Comparison of ENCODE assay signal across 13 cellular contexts in the genomic region with DNA sequence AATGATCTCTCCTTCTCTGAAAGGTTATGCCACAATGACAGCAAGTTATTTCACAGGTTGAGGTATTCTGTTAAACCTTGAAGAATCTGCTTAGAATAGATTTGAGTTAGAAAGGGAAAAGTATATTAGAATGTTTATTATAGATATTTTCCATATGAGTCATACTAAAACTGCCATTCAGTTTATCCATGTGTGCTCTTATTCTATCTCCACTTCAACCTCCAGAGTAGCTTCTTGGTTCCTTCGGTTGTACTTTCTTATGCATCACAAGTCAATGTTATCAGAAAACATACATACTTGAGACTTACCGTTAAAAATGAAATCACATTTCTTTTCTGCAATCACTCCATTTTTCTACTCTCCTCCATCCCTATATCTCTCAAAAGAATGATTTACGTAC.
"Had no signal": no experiment of that assay in that cellular context is flagged by ENCODE, and none has a peak within 500 bp of the region (broad histone marks: within the 10 kb centered on the region; RNA-seq: fewer than 3 reads in every experiment).

No MANE protein-coding gene starts in this region.

- ATAC-seq: effector memory CD8-positive, alpha-beta T cell; stimulated activated memory B cell treated with anti-CD40 and anti-IgM and Interleukin-4, amounts not matched to agents 10 μg/mL and 1 μg/mL and 100 μg/mL, for 72 hours had no signal

- H3K27ac Mint-ChIP-seq: activated B cell treated with CpG ODN at 0.5 μM for 24 hours; brain; dendritic cell treated with granulocyte-macrophage colony-stimulating factor and Interleukin-4, amounts not matched to agents 40 ng/mL and 50 ng/mL, for 4 days; effector memory CD8-positive, alpha-beta T cell; stimulated activated memory B cell treated with anti-CD40 and anti-IgM and Interleukin-4, amounts not matched to agents 10 μg/mL and 1 μg/mL and 100 μg/mL, for 72 hours had no signal

- H3K9me3 Mint-ChIP-seq: activated B cell treated with CpG ODN at 0.5 μM for 24 hours; brain; central memory CD8-positive, alpha-beta T cell; dendritic cell treated with granulocyte-macrophage colony-stimulating factor and Interleukin-4, amounts not matched to agents 40 ng/mL and 50 ng/mL, for 4 days; effector memory CD8-positive, alpha-beta T cell; stimulated activated memory B cell treated with anti-CD40 and anti-IgM and Interleukin-4, amounts not matched to agents 10 μg/mL and 1 μg/mL and 100 μg/mL, for 72 hours had no signal

- H3K27me3 Mint-ChIP-seq: activated B cell treated with CpG ODN at 0.5 μM for 24 hours; brain; dendritic cell treated with granulocyte-macrophage colony-stimulating factor and Interleukin-4, amounts not matched to agents 40 ng/mL and 50 ng/mL, for 4 days; stimulated activated memory B cell treated with anti-CD40 and anti-IgM and Interleukin-4, amounts not matched to agents 10 μg/mL and 1 μg/mL and 100 μg/mL, for 72 hours had no signal

- H3K4me3 ChIP-seq: skin epidermis, tibial nerve, vagina had no signal

- H3K36me3 Mint-ChIP-seq: brain; stimulated activated memory B cell treated with anti-CD40 and anti-IgM and Interleukin-4, amounts not matched to agents 10 μg/mL and 1 μg/mL and 100 μg/mL, for 72 hours had no signal

- H3K4me1 Mint-ChIP-seq: central memory CD8-positive, alpha-beta T cell had no signal

- H3K4me3 Mint-ChIP-seq: activated B cell treated with CpG ODN at 0.5 μM for 24 hours; brain; central memory CD8-positive, alpha-beta T cell; dendritic cell treated with granulocyte-macrophage colony-stimulating factor and Interleukin-4, amounts not matched to agents 40 ng/mL and 50 ng/mL, for 4 days; effector memory CD8-positive, alpha-beta T cell; stimulated activated memory B cell treated with anti-CD40 and anti-IgM and Interleukin-4, amounts not matched to agents 10 μg/mL and 1 μg/mL and 100 μg/mL, for 72 hours had no signal

- DNase-seq: activated B cell treated with CpG ODN at 0.5 μM for 24 hours; activated CD4-positive, alpha-beta T cell treated with anti-CD3 and anti-CD28 coated beads, Interleukin-2, amount 50 U/mL, for 48 hours; activated naive CD4-positive, alpha-beta T cell treated with anti-CD3 and anti-CD28 coated beads, Interleukin-2, amount 50 U/mL, for 16 hours; effector memory CD8-positive, alpha-beta T cell; hippocampal formation; T-helper 2 cell had no signal
